In genomic region chr3:98556164-98557130, GRCh38 we compare ENCODE assay signal across 7 cellular contexts.
A peak's percentile ranks its signal among the peaks of the same experiment; 100 is the strongest.
DNase-seq lines count a peak whose midpoint lies in the region; ATAC-seq lines count a peak whose summit lies in the region.

No MANE protein-coding gene starts in this region.

- intact Hi-C loops in head of caudate nucleus (cut with DNase I), result no loop called here

- peak; percentile 71 for ATAC-seq in GM19463 (IDR thresholded peaks at IDR 0.05; ENCODE audit: unreplicated experiment)
- ATAC-seq in HG03439 (IDR thresholded peaks at IDR 0.05; ENCODE audit: unreplicated experiment), result peak; percentile 75

- DNase-seq in activated CD8-positive, alpha-beta memory T cell treated with anti-CD3 and anti-CD28 coated beads, Interleukin-2, amount 50 U/mL, for 4 hours, result peak; percentile 52
- peak; percentile 32 to 45 for DNase-seq in stimulated activated CD4-positive, alpha-beta T cell treated with anti-CD3 and anti-CD28 coated beads, Interleukin-1b, Interleukin-23, amount 100 ng/mL, for 1 hour (ENCODE audit: low read depth in 2 of 2)
- DNase-seq in head of caudate nucleus (no peak), cerebellar nuclear complex (lab: John Stamatoyannopoulos, UW) (no peak), DMS53 (lab: John Stamatoyannopoulos, UW) (no peak)

Comparison
In these comparisons a context has a peak if more than half of its experiments do, and no peak if none do; other contexts are left out.
1. DNase-seq: peak in activated CD8-positive, alpha-beta memory T cell treated with anti-CD3 and anti-CD28 coated beads, Interleukin-2, amount 50 U/mL, for 4 hours (single experiment) and stimulated activated CD4-positive, alpha-beta T cell treated with anti-CD3 and anti-CD28 coated beads, Interleukin-1b, Interleukin-23, amount 100 ng/mL, for 1 hour (2 of 2); none in head of caudate nucleus (0 of 42), cerebellar nuclear complex (0 of 2) and DMS53 (single experiment).